8 cellular contexts compared by ENCODE assay signal in genomic region chr3:49158108-49158709, GRCh38. TPM values are rescaled to one million over a fixed set of nuclear protein-coding genes. Genes with fewer than 3 reads are reported as not detected.
A peak's percentile ranks its signal among the peaks of the same experiment; 100 is the strongest.
DNase-seq lines count a peak whose midpoint lies in the region; ATAC-seq and TF ChIP-seq lines count a peak whose summit lies in the region.

No MANE protein-coding gene starts in this region.

- peak; percentile 32 for TF ChIP-seq CTCF in fibroblast of mammary gland (conservative IDR thresholded peaks at IDR 0.05; ENCODE audit: control insufficient read depth, insufficient read depth, low read depth, low read length)

- ATAC-seq in GM21825 (IDR thresholded peaks at IDR 0.05; ENCODE audit: unreplicated experiment): no peak

- DNase-seq in Daoy (ENCODE audit: low read depth) (peak; percentile 21), MV-4-11 (lab: John Stamatoyannopoulos, UW) (peak; percentile 48), fibroblast of mammary gland (ENCODE audit: low read depth) (peak; percentile 23), NCI-H446 treated with DMSO at 0.1 percent for 48 hours (lab: John Stamatoyannopoulos, UW) (no peak), GOT3 (lab: John Stamatoyannopoulos, UW) (no peak)
- peak; percentile 64 to 70 for DNase-seq in activated CD4-positive, alpha-beta T cell treated with anti-CD3 and anti-CD28 coated beads, Interleukin-2, amount 50 U/mL, for 48 hours
- peak; percentile 34 to 50 (median 47) for DNase-seq in stimulated activated CD4-positive, alpha-beta T cell treated with anti-CD3 and anti-CD28 coated beads, Interleukin-12 subunit alpha, Interleukin-12 subunit beta, amount 100 ng/mL, for 48 hours (ENCODE audit: low read depth in 2 of 3, low spot score in 1 of 3)

- no peak overlapping the region for H3K4me3 ChIP-seq in fibroblast of mammary gland (ENCODE audit: control insufficient read depth, low read depth, low read length)

RNA-seq across cellular contexts. Expression of gene CCDC71, which starts 7.9 kb away (rescaled TPM):
- 18.6 and 21.2 TPM in 2 replicates for total RNA-seq in Daoy (2014; rRNA removed; shearing (Covaris generic))

RNA-seq across cellular contexts. Expression of gene KLHDC8B, which starts 13.2 kb away (rescaled TPM):
- total RNA-seq in Daoy (2014; rRNA removed; shearing (Covaris generic)): 2.1 and 3.2 TPM in 2 replicates

RNA-seq across cellular contexts. Expression of gene LAMB2, which starts 25.4 kb away (rescaled TPM):
- total RNA-seq in Daoy (2014; rRNA removed; shearing (Covaris generic)): 30.2 and 40.1 TPM in 2 replicates

RNA-seq across cellular contexts. Expression of gene USP19, which starts 37.6 kb away (rescaled TPM):
- total RNA-seq in Daoy (2014; rRNA removed; shearing (Covaris generic)): 46.5 and 82.0 TPM in 2 replicates

RNA-seq across cellular contexts. Expression of gene QARS1, which starts 53.7 kb away (rescaled TPM):
- total RNA-seq in Daoy (2014; rRNA removed; shearing (Covaris generic)): 129 and 160 TPM in 2 replicates

Comparison
In these comparisons a context has a peak if more than half of its experiments do, and no peak if none do; other contexts are left out.
1. DNase-seq: peak in Daoy (single experiment), MV-4-11 (single experiment), activated CD4-positive, alpha-beta T cell treated with anti-CD3 and anti-CD28 coated beads, Interleukin-2, amount 50 U/mL, for 48 hours (2 of 2), fibroblast of mammary gland (single experiment) and stimulated activated CD4-positive, alpha-beta T cell treated with anti-CD3 and anti-CD28 coated beads, Interleukin-12 subunit alpha, Interleukin-12 subunit beta, amount 100 ng/mL, for 48 hours (3 of 3); none in NCI-H446 treated with DMSO at 0.1 percent for 48 hours (single experiment) and GOT3 (single experiment).